10 cellular contexts compared by ENCODE assay signal in the genomic region with DNA sequence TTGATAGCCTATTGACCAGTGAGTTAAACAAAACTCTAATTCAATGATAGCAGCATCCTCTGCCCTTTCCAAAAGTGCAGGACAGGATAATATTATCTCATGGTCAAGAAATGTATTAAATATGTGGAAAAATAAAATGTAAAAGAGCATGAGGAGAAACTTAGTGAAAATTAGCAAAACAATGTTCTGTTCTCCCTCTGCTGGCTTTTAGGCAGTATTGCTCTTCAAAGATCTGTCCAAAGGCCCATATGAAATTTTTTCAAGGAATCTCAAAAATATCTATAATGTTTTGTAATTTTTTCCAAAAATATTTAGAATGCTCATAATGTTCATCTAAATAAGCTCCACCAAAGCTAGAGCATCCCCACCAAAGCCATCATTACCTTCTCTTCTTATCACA. TPM values are rescaled to one million over a fixed set of nuclear protein-coding genes. Genes with fewer than 3 reads are reported as not detected.
DNase-seq lines count a peak whose midpoint lies in the region; ATAC-seq and TF ChIP-seq lines count a peak whose summit lies in the region.
"Had no signal": no experiment of that assay in that cellular context is flagged by ENCODE, and none has a peak within 500 bp of the region (broad histone marks: within the 10 kb centered on the region; RNA-seq: fewer than 3 reads in every experiment).

No MANE protein-coding gene starts in this region.

- H3K9me3 Mint-ChIP-seq in CD14-positive monocyte = peaks cover 0 to 2% (median 0%) of the 10 kb centered on the region in 7 donors
- H3K9me3 Mint-ChIP-seq: immature natural killer cell had no signal

- H3K9me3 ChIP-seq in lower lobe of right lung = no peaks in the 10 kb centered on the region
- H3K9me3 ChIP-seq: thyroid gland had no signal

- no peaks in the 10 kb centered on the region for H3K4me1 ChIP-seq in lower lobe of right lung
- H3K4me1 ChIP-seq: thyroid gland had no signal

- DNase-seq in CD14-positive monocyte (ENCODE audit: low spot score) (no peak), HFF-Myc (ENCODE audit: extremely low read depth, low read depth) (no peak), astrocyte of the spinal cord (ENCODE audit: low read depth, low spot score) (peak; percentile 26), lower lobe of right lung (no peak), HCEC 1CT (no peak), activated T-cell treated with anti-CD3 and anti-CD28 coated beads for 4 hours (no peak), DMS79 (lab: John Stamatoyannopoulos, UW) (no peak)
- no peak for DNase-seq in activated CD4-positive, alpha-beta T cell treated with anti-CD3 and anti-CD28 coated beads for 48 hours
- DNase-seq: thyroid gland had no signal

- intact Hi-C loops in CD14-positive monocyte (cut with micrococcal nuclease) = no loop called here
- intact Hi-C loops in lower lobe of right lung (cut with DNase I) = no loop called here

- peaks cover 2 to 5% (median 4%) of the 10 kb centered on the region in 3 donors for H3K27me3 Mint-ChIP-seq in CD14-positive monocyte (ENCODE audit: low read depth in 3 of 3)

- H3K36me3 ChIP-seq in lower lobe of right lung = no peaks in the 10 kb centered on the region
- H3K36me3 ChIP-seq: thyroid gland had no signal

- in situ Hi-C loops in astrocyte of the spinal cord (cut with HindIII; ENCODE audit: low sequenced_read_pairs) = no loop called here

- H3K4me3 ChIP-seq in HFF-Myc (replicated peaks; ENCODE audit: low read depth, low read length) (no peak overlapping the region), astrocyte of the spinal cord (ENCODE audit: low read depth, low read length) (no peak overlapping the region), lower lobe of right lung (no peak overlapping the region)
- H3K4me3 ChIP-seq: thyroid gland had no signal

- H3K27ac Mint-ChIP-seq in CD14-positive monocyte = no peak overlapping the region
- H3K27ac Mint-ChIP-seq: immature natural killer cell had no signal

- TF ChIP-seq CTCF in CD14-positive monocyte (IDR thresholded peaks at IDR 0.05) (peak; percentile 33), HFF-Myc (IDR thresholded peaks at IDR 0.05; ENCODE audit: low read depth, low read length, missing control alignments) (peak; percentile 34), astrocyte of the spinal cord (IDR thresholded peaks at IDR 0.05; ENCODE audit: low read depth, low read length) (peak; percentile 59), lower lobe of right lung (IDR thresholded peaks at IDR 0.05) (peak; percentile 27)

- H3K36me3 Mint-ChIP-seq in CD14-positive monocyte = no peaks in the 10 kb centered on the region

- H3K27ac ChIP-seq in lower lobe of right lung = no peak overlapping the region
- H3K27ac ChIP-seq: thyroid gland had no signal

- no peak for ATAC-seq in lower lobe of right lung

- H3K27me3 ChIP-seq in lower lobe of right lung (ENCODE audit: low read depth) = no peaks in the 10 kb centered on the region
- H3K27me3 ChIP-seq: thyroid gland had no signal

- no peaks in the 10 kb centered on the region for H3K4me1 Mint-ChIP-seq in CD14-positive monocyte

- no peak overlapping the region for H3K4me3 Mint-ChIP-seq in CD14-positive monocyte
- H3K4me3 Mint-ChIP-seq: immature natural killer cell had no signal

RNA-seq across cellular contexts. Expression of gene ARL14EP, which starts 8.3 kb away (rescaled TPM):
- 10 to 100 TPM; 21.2 to 32.2 TPM for polyA plus RNA-seq in CD14-positive monocyte
- 21.9 TPM for total RNA-seq in lower lobe of right lung
